Comparison of ENCODE assay signal across 24 cellular contexts in genomic region chr14:104152246-104152575, GRCh38. TPM values are rescaled to one million over a fixed set of nuclear protein-coding genes. Genes with fewer than 3 reads are reported as not detected.
DNase-seq lines count a peak whose midpoint lies in the region; ATAC-seq, FAIRE-seq and TF ChIP-seq lines count a peak whose summit lies in the region.
"Had no signal": no experiment of that assay in that cellular context is flagged by ENCODE, and none has a peak within 500 bp of the region (broad histone marks: within the 10 kb centered on the region; RNA-seq: fewer than 3 reads in every experiment).

No MANE protein-coding gene starts in this region.

- no peak overlapping the region for H3K9ac ChIP-seq in mesenchymal stem cell (ENCODE audit: low read length)
- H3K9ac ChIP-seq in SK-N-SH: no peak overlapping the region
- H3K9ac ChIP-seq: BLaER1 treated with 17β-estradiol and CSF1 and Interleukin-3, amounts not matched to agents 10 nM and 100 nM; GM23248 had no signal

- no peak for TF ChIP-seq CTCF in pancreas (IDR thresholded peaks at IDR 0.05)
- no peak for TF ChIP-seq CTCF in SK-N-SH (IDR thresholded peaks at IDR 0.05)

- no peak overlapping the region for H3K14ac ChIP-seq in mesenchymal stem cell (ENCODE audit: low read length in 2 of 2)

- FAIRE-seq in pancreas (lab: Jason Lieb, UNC): no peak
- FAIRE-seq: A549, D721Med, GM12892 had no signal

- POLR2A ChIA-PET in SK-N-SH (lab: Yijun Ruan, JAX): interaction anchor here (1.4 kb wide), 1 partner anchor 72 kb away, joined by 3 read pairs; no protein-coding TSS in a partner anchor

- H2AFZ ChIP-seq in mesenchymal stem cell (ENCODE audit: low read depth, low read length) (no peak overlapping the region), SK-N-SH (ENCODE audit: low read depth) (no peak overlapping the region)
- H2AFZ ChIP-seq: GM23248 had no signal

- H4K20me1 ChIP-seq in SK-N-SH (ENCODE audit: insufficient read depth): no peaks in the 10 kb centered on the region

- H2BK15ac ChIP-seq in mesenchymal stem cell (ENCODE audit: low read depth, poor library complexity, severe bottlenecking): peak overlapping the region; percentile 84

- H2BK12ac ChIP-seq in mesenchymal stem cell (ENCODE audit: low read length in 2 of 2): peak overlapping the region in 1 of 2 experiments; percentile 51

- peaks cover 29% of the 10 kb centered on the region for H3K4me1 ChIP-seq in mesenchymal stem cell (ENCODE audit: control insufficient read depth, insufficient read depth, low read depth, low read length)
- peaks cover 0 to 22% (median 5%) of the 10 kb centered on the region in 3 donors for H3K4me1 ChIP-seq in pancreas
- peaks cover 16 to 94% of the 10 kb centered on the region in 2 experiments; a peak in 2 of 4 replicates for H3K4me1 ChIP-seq in SK-N-SH (ENCODE audit: control insufficient read depth in 1 of 2, insufficient read depth in 2 of 2, low read depth in 1 of 2, low read length in 1 of 2)

- H3K79me2 ChIP-seq in SK-N-SH (ENCODE audit: insufficient read depth): no peaks in the 10 kb centered on the region

- H3K36me3 ChIP-seq in mesenchymal stem cell (ENCODE audit: control insufficient read depth in 1 of 2, insufficient read depth in 2 of 2, low read depth in 1 of 2, low read length in 2 of 2): no peaks in the 10 kb centered on the region
- no peaks in the 10 kb centered on the region for H3K36me3 ChIP-seq in pancreas
- no peaks in the 10 kb centered on the region for H3K36me3 ChIP-seq in SK-N-SH (replicated peaks in 1 of 2; ENCODE audit: control insufficient read depth in 1 of 2, insufficient read depth in 2 of 2, low read length in 1 of 2)

- no peak overlapping the region for H3K4me3 ChIP-seq in mesenchymal stem cell (ENCODE audit: insufficient read depth in 1 of 2, low read depth in 1 of 2, low read length in 2 of 2)
- H3K4me3 ChIP-seq in pancreas: no peak overlapping the region
- no peak overlapping the region for H3K4me3 ChIP-seq in SK-N-SH (ENCODE audit: low read depth in 2 of 2, low read length in 1 of 2)
- H3K4me3 ChIP-seq: A549; BLaER1 treated with 17β-estradiol and CSF1 and Interleukin-3, amounts not matched to agents 10 nM and 100 nM; GM23248 had no signal

- H4K91ac ChIP-seq in mesenchymal stem cell (ENCODE audit: low read length): peak overlapping the region; percentile 59

- no peaks in the 10 kb centered on the region for H3K9me3 Mint-ChIP-seq in activated naive CD4-positive, alpha-beta T cell treated with anti-CD3 and anti-CD28 coated beads, Interleukin-2, amount 50 U/mL, for 24 hours
- H3K9me3 Mint-ChIP-seq: CD4-positive, alpha-beta T cell; CD8-positive, alpha-beta memory T cell; H9 had no signal

- DNase-seq in activated naive CD4-positive, alpha-beta T cell treated with Interleukin-2 at 50 U/mL for 16 hours: no peak
- DNase-seq in mesenchymal stem cell (no peak), pancreas (peak in 1 of 6 donors; percentile 71), SK-N-SH (no peak), DMS 273 treated with DMSO at 0.1 percent for 48 hours (lab: John Stamatoyannopoulos, UW) (no peak)
- DNase-seq: 8988T; ACHN; AML-193; BE2C; CD4-positive, alpha-beta T cell; CD8-positive, alpha-beta memory T cell; DMS53; DMS79 treated with DMSO at 0.1 percent for 48 hours; GF-D8; GM23248; H9 had no signal

- H3K4me1 Mint-ChIP-seq in activated naive CD4-positive, alpha-beta T cell treated with anti-CD3 and anti-CD28 coated beads, Interleukin-2, amount 50 U/mL, for 24 hours: no peaks in the 10 kb centered on the region
- H3K4me1 Mint-ChIP-seq: CD14-positive monocyte; CD8-positive, alpha-beta memory T cell had no signal

- H3K9me3 ChIP-seq in mesenchymal stem cell (ENCODE audit: control insufficient read depth, low read length): no peaks in the 10 kb centered on the region
- no peaks in the 10 kb centered on the region for H3K9me3 ChIP-seq in pancreas
- no peaks in the 10 kb centered on the region for H3K9me3 ChIP-seq in SK-N-SH
- H3K9me3 ChIP-seq: A549; BE2C; BLaER1 treated with 17β-estradiol and CSF1 and Interleukin-3, amounts not matched to agents 10 nM and 100 nM had no signal

- no peaks in the 10 kb centered on the region for H3F3A ChIP-seq in SK-N-SH (replicated peaks; ENCODE audit: insufficient read depth)

- no peak overlapping the region for H2AK5ac ChIP-seq in mesenchymal stem cell (ENCODE audit: low read length, severe bottlenecking)

- H3K23ac ChIP-seq in mesenchymal stem cell (ENCODE audit: low read length in 2 of 2): no peak overlapping the region

- no peaks in the 10 kb centered on the region for H3K79me1 ChIP-seq in mesenchymal stem cell (replicated peaks; ENCODE audit: low read length, poor library complexity, severe bottlenecking)

- peak overlapping the region; percentile 24 for H4K8ac ChIP-seq in mesenchymal stem cell (ENCODE audit: low read length)

- TF ChIP-seq EP300 in SK-N-SH (IDR thresholded peaks at IDR 0.05; ENCODE audit: borderline replicate concordance in 1 of 2, low read depth in 1 of 2, low read length in 1 of 2): no peak

- no peak overlapping the region for H3K4me2 ChIP-seq in mesenchymal stem cell (ENCODE audit: low read length, poor library complexity, severe bottlenecking)
- H3K4me2 ChIP-seq in SK-N-SH: no peak overlapping the region
- H3K4me2 ChIP-seq: A549; BLaER1 treated with 17β-estradiol and CSF1 and Interleukin-3, amounts not matched to agents 10 nM and 100 nM had no signal

- ATAC-seq in pancreas: peak in 2 of 4 donors; percentile 6
- no peak for ATAC-seq in GM19455 (IDR thresholded peaks at IDR 0.05; ENCODE audit: unreplicated experiment)
- ATAC-seq: A549, HCT116 had no signal

- no peak overlapping the region for H2BK5ac ChIP-seq in mesenchymal stem cell (ENCODE audit: low read depth, low read length, poor library complexity, severe bottlenecking)

- no peaks in the 10 kb centered on the region for H3K36me3 Mint-ChIP-seq in activated naive CD4-positive, alpha-beta T cell treated with anti-CD3 and anti-CD28 coated beads, Interleukin-2, amount 50 U/mL, for 24 hours
- H3K36me3 Mint-ChIP-seq: CD14-positive monocyte; CD8-positive, alpha-beta memory T cell had no signal

- H3K4ac ChIP-seq in mesenchymal stem cell (ENCODE audit: low read depth in 1 of 2, low read length in 2 of 2): peak overlapping the region in 1 of 2 experiments; percentile 59

- H3K27me3 ChIP-seq in mesenchymal stem cell (ENCODE audit: control insufficient read depth in 1 of 2, insufficient read depth in 1 of 2, low read length in 2 of 2) (peaks cover 8 to 11% of the 10 kb centered on the region in 2 experiments), pancreas (no peaks in the 10 kb centered on the region), SK-N-SH (ENCODE audit: insufficient read depth) (no peaks in the 10 kb centered on the region)
- H3K27me3 ChIP-seq: BE2C; BLaER1 treated with 17β-estradiol and CSF1 and Interleukin-3, amounts not matched to agents 10 nM and 100 nM had no signal

- no peaks in the 10 kb centered on the region for H3K9me2 ChIP-seq in SK-N-SH

- no peak for TF ChIP-seq RAD21 in SK-N-SH (IDR thresholded peaks at IDR 0.05; ENCODE audit: low read length)

- intact Hi-C loops in pancreas (cut with DNase I): no loop called here

- peak overlapping the region; percentile 59 for H3K27ac Mint-ChIP-seq in activated naive CD4-positive, alpha-beta T cell treated with anti-CD3 and anti-CD28 coated beads, Interleukin-2, amount 50 U/mL, for 24 hours
- H3K27ac Mint-ChIP-seq: CD14-positive monocyte; CD4-positive, alpha-beta T cell; CD8-positive, alpha-beta memory T cell had no signal

- CTCF ChIA-PET in SK-N-SH (lab: Yijun Ruan, JAX): interaction anchor here (0.6 to 7.0 kb wide), 7 partner anchors 12 to 617 kb away, joined by 3 to 48 read pairs (median 4); no protein-coding TSS in a partner anchor

- 91% methylated on average over 14 of the region's 14 CpGs for WGBS in mesenchymal stem cell
- WGBS in pancreas, 2 donors: 80 to 81% methylated on average over 14 of the region's 14 CpGs
- WGBS in SK-N-SH (ENCODE audit: low lambda C conversion rate): 94% methylated on average over 3 of the region's 14 CpGs

- peaks cover 1% of the 10 kb centered on the region for H3K27me3 Mint-ChIP-seq in activated naive CD4-positive, alpha-beta T cell treated with anti-CD3 and anti-CD28 coated beads, Interleukin-2, amount 50 U/mL, for 24 hours
- H3K27me3 Mint-ChIP-seq: CD4-positive, alpha-beta T cell had no signal

- H3K4me3 Mint-ChIP-seq in activated naive CD4-positive, alpha-beta T cell treated with anti-CD3 and anti-CD28 coated beads, Interleukin-2, amount 50 U/mL, for 24 hours: no peak overlapping the region
- H3K4me3 Mint-ChIP-seq: CD14-positive monocyte; CD4-positive, alpha-beta T cell; CD8-positive, alpha-beta memory T cell; H9 had no signal

- H2BK120ac ChIP-seq in mesenchymal stem cell (ENCODE audit: low read depth, low read length): no peak overlapping the region

- H3K27ac ChIP-seq in mesenchymal stem cell (ENCODE audit: low read length, poor library complexity, severe bottlenecking): no peak overlapping the region
- H3K27ac ChIP-seq in pancreas: peak overlapping the region in 3 of 4 donors; percentile 63 to 86 (median 73)
- H3K27ac ChIP-seq in SK-N-SH (ENCODE audit: low read depth in 2 of 2, low read length in 1 of 2): peak overlapping the region in 1 of 2 experiments; percentile 13; a peak in 1 of 4 replicates
- H3K27ac ChIP-seq: A549; BLaER1 treated with 17β-estradiol and CSF1 and Interleukin-3, amounts not matched to agents 10 nM and 100 nM; GM23248 had no signal

- H3K18ac ChIP-seq in mesenchymal stem cell (ENCODE audit: low read depth in 1 of 2, low read length in 2 of 2): peak overlapping the region in 1 of 2 experiments; percentile 65

TF ChIP-seq in SK-N-SH, 30 proteins besides CTCF, POLR2A, EP300 and RAD21 (continues in another document):
- no peak for TF ChIP-seq MAX (IDR thresholded peaks at IDR 0.05; ENCODE audit: low read depth)
- TF ChIP-seq MXI1 (IDR thresholded peaks at IDR 0.05; ENCODE audit: low read depth, low read length): no peak
- no peak for TF ChIP-seq TAF1 (IDR thresholded peaks at IDR 0.05; ENCODE audit: borderline replicate concordance, low read depth, low read length)
- no peak for TF ChIP-seq SMC3 (IDR thresholded peaks at IDR 0.05; ENCODE audit: low read depth, low read length)
- TF ChIP-seq GATA2 (CRISPR knock-in tag; IDR thresholded peaks at IDR 0.05): no peak
- TF ChIP-seq ELF1 (IDR thresholded peaks at IDR 0.05): no peak
- no peak for TF ChIP-seq EZH2phosphoT487 (IDR thresholded peaks at IDR 0.05; ENCODE audit: borderline replicate concordance, low read depth)
- TF ChIP-seq NFIC (IDR thresholded peaks at IDR 0.05; ENCODE audit: borderline replicate concordance): no peak
- no peak for TF ChIP-seq YY1 (IDR thresholded peaks at IDR 0.05; ENCODE audit: low read depth)
- no peak for TF ChIP-seq RCOR1 (IDR thresholded peaks at IDR 0.05; ENCODE audit: low read length)

RNA-seq across cellular contexts. Expression of gene KIF26A, which starts 13.8 kb away (rescaled TPM):
- 1.7 TPM for polyA plus RNA-seq in mesenchymal stem cell (2013, experiment 1 of 2)
- 1.7 TPM for polyA plus RNA-seq in mesenchymal stem cell (2013, experiment 2 of 2)
- total RNA-seq in pancreas: 10 to 100 TPM in 2 of 6 donors, 1 to 10 TPM in 4; 5.3 to 13.2 (median 8.4) TPM
- polyA plus RNA-seq in pancreas (1 to 10 TPM; 3.6 to 4.3 TPM), SK-N-SH (2012; rRNA removed) (1.4 and 1.7 TPM in 2 replicates)
- polyA plus RNA-seq in SK-N-SH (2012; cell fraction: cytosol; rRNA removed): 0.79 and 1.5 TPM in 2 replicates
- 2.1 and 4.0 TPM in 2 replicates for polyA plus RNA-seq in SK-N-SH (2012; cell fraction: nucleus; rRNA removed)
- total RNA-seq: GM23248 had no signal
- polyA plus RNA-seq: CD14-positive monocyte; CD8-positive, alpha-beta memory T cell; GM23248 had no signal
